22 cellular contexts compared by ENCODE assay signal in genomic region chr5:24712947-24713346, GRCh38.
"Had no signal": no experiment of that assay in that cellular context is flagged by ENCODE, and none has a peak within 500 bp of the region (broad histone marks: within the 10 kb centered on the region; RNA-seq: fewer than 3 reads in every experiment).

No MANE protein-coding gene starts in this region.

- H3K4me3 ChIP-seq: colonic mucosa, esophagus squamous epithelium, gastroesophageal sphincter, heart right ventricle, left lung, lower lobe of right lung, mucosa of descending colon had no signal

- ATAC-seq: effector memory CD8-positive, alpha-beta T cell; esophagus mucosa; foreskin keratinocyte; gastroesophageal sphincter; heart right ventricle; left cardiac atrium; left lung; left ventricle myocardium superior; lower lobe of right lung; mucosa of descending colon had no signal

- H3K27me3 ChIP-seq: colonic mucosa, esophagus squamous epithelium, foreskin keratinocyte, gastroesophageal sphincter, heart right ventricle, left lung had no signal

- H3K36me3 ChIP-seq: colonic mucosa, esophagus squamous epithelium, gastroesophageal sphincter, heart right ventricle, left lung, lower lobe of right lung had no signal

- DNase-seq: colonic mucosa; cortex of kidney; effector CD8-positive, alpha-beta T cell; effector memory CD8-positive, alpha-beta T cell; endodermal cell; erythroblast; esophagus squamous epithelium; foreskin keratinocyte; glutamatergic neuron; head of caudate nucleus; heart right ventricle; hippocampal formation; left cardiac atrium; left lung; left ventricle myocardium superior; lower lobe of right lung; mesenchymal stem cell; mucosa of descending colon; naive B cell had no signal

- H3K27ac ChIP-seq: colonic mucosa, epithelial cell of prostate, esophagus squamous epithelium, foreskin keratinocyte, gastroesophageal sphincter, heart right ventricle, left lung, lower lobe of right lung had no signal

- H3K9me3 ChIP-seq: colonic mucosa, left lung, lower lobe of right lung had no signal
